8 cellular contexts compared by ENCODE assay signal in the genomic region with DNA sequence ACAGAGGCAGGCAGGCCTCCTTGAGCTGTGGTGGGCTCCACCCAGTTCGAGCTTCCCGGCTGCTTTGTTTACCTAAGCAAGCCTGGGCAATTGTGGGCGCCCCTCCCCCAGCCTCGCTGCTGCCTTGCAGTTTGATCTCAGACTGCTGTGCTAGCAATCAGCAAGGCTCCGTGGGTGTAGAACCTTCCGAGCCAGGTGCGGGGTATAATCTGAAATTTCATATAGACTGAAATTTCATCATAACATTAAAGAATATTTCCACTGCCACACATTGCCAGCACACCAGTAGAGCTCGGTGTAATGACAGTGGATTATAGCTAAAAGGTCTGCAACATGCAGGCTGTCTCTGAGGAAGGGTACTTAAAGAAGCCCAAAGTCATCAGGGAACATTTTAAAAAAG.
DNase-seq lines count a peak whose midpoint lies in the region; ATAC-seq and TF ChIP-seq lines count a peak whose summit lies in the region.
"Not testable (repeated sequence)": the region's sequence is repeated elsewhere in the genome, so short reads cannot be mapped to it uniquely, and the experiment has no call there.

No MANE protein-coding gene starts in this region.

- H3K9me3 ChIP-seq in DND-41 (ENCODE audit: insufficient read depth, low read length, severe bottlenecking); HUES64 (ENCODE audit: insufficient read depth, low read depth, low read length); iPS-18a (ENCODE audit: control insufficient read depth, low read depth, low read length); skeletal muscle satellite cell (replicated peaks; ENCODE audit: low read length): not testable (repeated sequence)

- H3K9ac ChIP-seq in DND-41 (ENCODE audit: low read depth, low read length) (peak overlapping the region; percentile 40), HUES64 (ENCODE audit: low read depth, low read length) (peak overlapping the region; percentile 51; the same call in 1 of the 2 replicates)
- H3K9ac ChIP-seq in iPS-18a (ENCODE audit: low read length); skeletal muscle satellite cell (ENCODE audit: low read depth, low read length): not testable (repeated sequence)

- H3K4me3 Mint-ChIP-seq in endothelial cell (ENCODE audit: unreplicated experiment): not testable (repeated sequence)
- H3K4me3 Mint-ChIP-seq in nephron progenitor cell: peak overlapping the region; percentile 22

- H2AFZ ChIP-seq in DND-41 (ENCODE audit: low read depth, low read length): peak overlapping the region; percentile 21

- not testable (repeated sequence) for H3K36me3 Mint-ChIP-seq in endothelial cell (ENCODE audit: low read depth, unreplicated experiment); nephron progenitor cell (ENCODE audit: low read depth)

- not testable (repeated sequence) for H3K4me1 ChIP-seq in DND-41 (ENCODE audit: insufficient read depth, low read length); skeletal muscle satellite cell (ENCODE audit: control insufficient read depth, insufficient read depth, low read length)
- H3K4me1 ChIP-seq in HUES64 (ENCODE audit: insufficient read depth, low read length) (peaks cover 16% of the 10 kb centered on the region), iPS-18a (ENCODE audit: control insufficient read depth, low read depth, low read length) (peaks cover 11% of the 10 kb centered on the region)

- DNase-seq in DND-41: peak; percentile 76
- peak; percentile 20 for DNase-seq in NCI-H82 (lab: John Stamatoyannopoulos, UW)
- peak; percentile 4 for DNase-seq in SW480 (ENCODE audit: low spot score)
- peak; percentile 25 for DNase-seq in endothelial cell (ENCODE audit: low spot score)
- DNase-seq in nephron progenitor cell: peak; percentile 44

- TF ChIP-seq CTCF in DND-41 (IDR thresholded peaks at IDR 0.05; ENCODE audit: borderline replicate concordance, extremely low read depth, low read length, poor library complexity, severe bottlenecking); endothelial cell (IDR thresholded peaks at IDR 0.05; ENCODE audit: unreplicated experiment); nephron progenitor cell (IDR thresholded peaks at IDR 0.05): not testable (repeated sequence)

- H3K79me2 ChIP-seq in DND-41 (ENCODE audit: insufficient read depth, low read length): not testable (repeated sequence)

- peak; percentile 89 for ATAC-seq in DND-41 (ENCODE audit: insufficient read depth, low read depth)

- H3K36me3 ChIP-seq in DND-41 (ENCODE audit: insufficient read depth, low read length); HUES64 (ENCODE audit: insufficient read depth, low read length); iPS-18a (ENCODE audit: control insufficient read depth, low read depth, low read length); skeletal muscle satellite cell (ENCODE audit: insufficient read depth, low read length): not testable (repeated sequence)

- H3K4me3 ChIP-seq in DND-41 (ENCODE audit: low read depth in 1 of 2, low read length in 2 of 2) (peak overlapping the region in 1 of 2 experiments; percentile 47; a peak in 2 of 4 replicates), HUES64 (ENCODE audit: low read length) (peak overlapping the region; percentile 56), iPS-18a (ENCODE audit: low read length) (peak overlapping the region; percentile 47), skeletal muscle satellite cell (ENCODE audit: low read length) (peak overlapping the region; percentile 27)

- not testable (repeated sequence) for H4K20me1 ChIP-seq in DND-41 (ENCODE audit: insufficient read depth, low read length)

- not testable (repeated sequence) for H3K27ac Mint-ChIP-seq in endothelial cell (ENCODE audit: unreplicated experiment)
- peak overlapping the region; percentile 74 for H3K27ac Mint-ChIP-seq in nephron progenitor cell

- H3K4me2 ChIP-seq in DND-41 (ENCODE audit: insufficient read depth, low read length) (peak overlapping the region; percentile 63), skeletal muscle satellite cell (ENCODE audit: low read length) (peak overlapping the region; percentile 25)

- H3K27ac ChIP-seq in DND-41 (ENCODE audit: low read length): peak overlapping the region; percentile 80
- not testable (repeated sequence) for H3K27ac ChIP-seq in HUES64 (ENCODE audit: low read depth, low read length); iPS-18a (ENCODE audit: low read length)

- not testable (repeated sequence) for H3K27me3 Mint-ChIP-seq in endothelial cell (ENCODE audit: unreplicated experiment); nephron progenitor cell (ENCODE audit: low read depth, poor library complexity)

- 3% methylated on average over 6 of the region's 8 CpGs for WGBS in HUES64

- H3K9me3 Mint-ChIP-seq in endothelial cell (ENCODE audit: unreplicated experiment): not testable (repeated sequence)
- peaks cover 28% of the 10 kb centered on the region for H3K9me3 Mint-ChIP-seq in nephron progenitor cell

- not testable (repeated sequence) for H3K4me1 Mint-ChIP-seq in endothelial cell (ENCODE audit: unreplicated experiment)
- peaks cover 14% of the 10 kb centered on the region for H3K4me1 Mint-ChIP-seq in nephron progenitor cell

- H3K27me3 ChIP-seq in DND-41 (ENCODE audit: insufficient read depth, low read length, poor library complexity); HUES64 (ENCODE audit: insufficient read depth, low read length); iPS-18a (ENCODE audit: control insufficient read depth, insufficient read depth, low read length); skeletal muscle satellite cell (ENCODE audit: control insufficient read depth, insufficient read depth, low read length): not testable (repeated sequence)

Comparison
In these comparisons a context has a peak if more than half of its experiments do, and no peak if none do; other contexts are left out.
1. DNase-seq: peak in every context shown above with its lines; median percentile 76 in DND-41; 44 in nephron progenitor cell; 25 in endothelial cell; 20 in NCI-H82; 4 in SW480.